19 cellular contexts compared by ENCODE assay signal in genomic region chr6:110075406-110075805, GRCh38.
"Had no signal": no experiment of that assay in that cellular context is flagged by ENCODE, and none has a peak within 500 bp of the region (broad histone marks: within the 10 kb centered on the region; RNA-seq: fewer than 3 reads in every experiment).

No MANE protein-coding gene starts in this region.

- H3K9me3 ChIP-seq: ascending aorta, colonic mucosa, lower lobe of right lung, sigmoid colon, spleen, testis, upper lobe of left lung had no signal

- H3K4me1 ChIP-seq: ascending aorta, colonic mucosa, lower lobe of right lung, parathyroid adenoma, sigmoid colon, spleen, testis, upper lobe of left lung had no signal

- H3K4me3 ChIP-seq: ascending aorta, colonic mucosa, lower lobe of right lung, sigmoid colon, spleen, testis, upper lobe of left lung had no signal

- H3K27me3 ChIP-seq: ascending aorta, colonic mucosa, spleen, testis, upper lobe of left lung had no signal

- H3K27ac ChIP-seq: ascending aorta, colonic mucosa, lower lobe of right lung, parathyroid adenoma, sigmoid colon, spleen, testis, upper lobe of left lung had no signal

- DNase-seq: activated CD4-positive, alpha-beta T cell treated with anti-CD3 and anti-CD28 coated beads, Interleukin-2, amount 50 U/mL, for 1 hour; activated CD8-positive, alpha-beta memory T cell treated with anti-CD3 and anti-CD28 coated beads, Interleukin-2, amount 50 U/mL, for 4 hours; activated naive CD4-positive, alpha-beta T cell treated with anti-CD3 and anti-CD28 coated beads, Interleukin-2, amount 50 U/mL, for 16 hours; activated T-cell treated with anti-CD3 and anti-CD28 coated beads, Interleukin-2, amount 50 U/mL, for 4 hours; central memory CD4-positive, alpha-beta T cell; colonic mucosa; endodermal cell; erythroblast; immature natural killer cell; lower lobe of right lung; sigmoid colon; spleen; stimulated activated CD4-positive, alpha-beta T cell treated with anti-CD3 and anti-CD28 coated beads, Interleukin-4, amount 100 ng/mL, for 4 hours; testis; upper lobe of left lung had no signal

- H3K36me3 ChIP-seq: ascending aorta, colonic mucosa, lower lobe of right lung, sigmoid colon, spleen, upper lobe of left lung had no signal

- ATAC-seq: activated CD4-positive, CD25-positive, alpha-beta regulatory T cell treated with anti-CD3 and anti-CD28 coated beads, Interleukin-2, amount 50 U/mL, for 24 hours; activated T-cell treated with anti-CD3 and anti-CD28 coated beads, Interleukin-2, amount 50 U/mL, for 4 hours; lower lobe of right lung; stimulated activated memory B cell treated with anti-CD40 and anti-IgM and Interleukin-4, amounts not matched to agents 10 μg/mL and 1 μg/mL and 100 μg/mL, for 72 hours had no signal
